8 cellular contexts compared by ENCODE assay signal in genomic region chr10:69630651-69631400, GRCh38. TPM values are rescaled to one million over a fixed set of nuclear protein-coding genes. Genes with fewer than 3 reads are reported as not detected.
A peak's percentile ranks its signal among the peaks of the same experiment; 100 is the strongest.
DNase-seq lines count a peak whose midpoint lies in the region; ATAC-seq and TF ChIP-seq lines count a peak whose summit lies in the region.

No MANE protein-coding gene starts in this region.

- intact Hi-C loops in left ventricle myocardium inferior (cut with micrococcal nuclease), result loop anchor here (10.0 kb wide), 1 partner anchor 206 kb away; no protein-coding TSS in a partner anchor
- intact Hi-C loops in left ventricle myocardium superior (cut with micrococcal nuclease), result no loop called here
- intact Hi-C loops in dorsolateral prefrontal cortex (cut with DNase I), result loop anchor here in 1 of 2 donors (5.0 kb wide), 1 partner anchor 224 kb away; no protein-coding TSS in a partner anchor
- intact Hi-C loops in aorta (cut with DNase I), result loop anchor here in 1 of 2 donors (10.0 kb wide), 1 partner anchor 216 kb away; the partner anchor contains the start of gene TACR2

- H3K27me3 ChIP-seq in left ventricle myocardium inferior (ENCODE audit: low read depth), result peaks cover 35% of the 10 kb centered on the region
- H3K27me3 ChIP-seq in dorsolateral prefrontal cortex, result no peaks in the 10 kb centered on the region
- no peaks in the 10 kb centered on the region for H3K27me3 ChIP-seq in muscle layer of colon (ENCODE audit: control insufficient read depth in 1 of 2, insufficient read depth in 2 of 2, low read length in 2 of 2)
- H3K27me3 ChIP-seq in aorta (ENCODE audit: control insufficient read depth in 1 of 2, insufficient read depth in 2 of 2, low read length in 1 of 2), result no peaks in the 10 kb centered on the region

- ATAC-seq in left ventricle myocardium superior (no peak), aorta (ENCODE audit: low FRiP score) (no peak), GM21367 (IDR thresholded peaks at IDR 0.05; ENCODE audit: unreplicated experiment) (no peak), HG03439 (IDR thresholded peaks at IDR 0.05; ENCODE audit: unreplicated experiment) (no peak), GM21360 (IDR thresholded peaks at IDR 0.05; ENCODE audit: unreplicated experiment) (no peak)

- DNase-seq in left ventricle myocardium inferior, result no peak
- DNase-seq in left ventricle myocardium superior, result no peak
- DNase-seq in dorsolateral prefrontal cortex, result peak in 1 of 10 donors; percentile 32
- DNase-seq in aorta, result no peak

- peak overlapping the region; percentile 71 for H3K4me3 ChIP-seq in left ventricle myocardium inferior
- H3K4me3 ChIP-seq in dorsolateral prefrontal cortex, result peak overlapping the region; percentile 33 to 86 (median 69)
- peak overlapping the region; percentile 11 to 62 for H3K4me3 ChIP-seq in muscle layer of colon (ENCODE audit: low read depth in 1 of 2, low read length in 2 of 2)
- H3K4me3 ChIP-seq in aorta (ENCODE audit: low read length in 2 of 2), result peak overlapping the region; percentile 31 to 63

- 78 to 80% methylated on average over 24 of the region's 24 CpGs for WGBS in aorta, 2 donors

- no peaks in the 10 kb centered on the region for H3K36me3 ChIP-seq in left ventricle myocardium inferior
- H3K36me3 ChIP-seq in muscle layer of colon (ENCODE audit: insufficient read depth, low read length), result no peaks in the 10 kb centered on the region
- H3K36me3 ChIP-seq in aorta (ENCODE audit: control insufficient read depth in 1 of 2, insufficient read depth in 2 of 2, low read length in 1 of 2), result no peaks in the 10 kb centered on the region

- TF ChIP-seq CTCF in left ventricle myocardium inferior (IDR thresholded peaks at IDR 0.05; ENCODE audit: borderline replicate concordance) (no peak), dorsolateral prefrontal cortex (IDR thresholded peaks at IDR 0.05 in 54 of 56, conservative IDR thresholded peaks at IDR 0.05 in 2 of 56; ENCODE audit: low read depth in 1 of 56, partially characterized antibody in 56 of 56) (no peak)

- H3K4me1 ChIP-seq in left ventricle myocardium inferior (peaks cover 16% of the 10 kb centered on the region), muscle layer of colon (ENCODE audit: insufficient read depth, low read length) (peaks cover 7% of the 10 kb centered on the region), aorta (ENCODE audit: control insufficient read depth in 1 of 2, insufficient read depth in 2 of 2, low read length in 2 of 2) (no peaks in the 10 kb centered on the region)

- H3K9ac ChIP-seq in muscle layer of colon (ENCODE audit: low read length), result no peak overlapping the region

- H3K9me3 ChIP-seq in left ventricle myocardium inferior (replicated peaks) (no peaks in the 10 kb centered on the region), muscle layer of colon (ENCODE audit: low read length) (no peaks in the 10 kb centered on the region), aorta (ENCODE audit: control insufficient read depth, low read length) (no peaks in the 10 kb centered on the region)

- no peak overlapping the region for H3K27ac ChIP-seq in left ventricle myocardium inferior (replicated peaks)
- H3K27ac ChIP-seq in dorsolateral prefrontal cortex, result peak overlapping the region in 43 of 59 donors; percentile 5 to 85 (median 66)
- no peak overlapping the region for H3K27ac ChIP-seq in muscle layer of colon (ENCODE audit: low read depth, low read length)
- no peak overlapping the region for H3K27ac ChIP-seq in aorta (ENCODE audit: low read depth in 1 of 2, low read length in 2 of 2)

RNA-seq across cellular contexts. Expression of gene FAM241B, which starts 0.8 kb away (rescaled TPM):
- total RNA-seq in left ventricle myocardium inferior (5.3 TPM), left ventricle myocardium superior (2.8 TPM), dorsolateral prefrontal cortex (10 to 100 TPM; 13.4 to 54.2 (median 37.1) TPM), aorta (10 to 100 TPM in 1 of 2 donors, 1 to 10 TPM in 1; 6.6 to 10.6 TPM)
- 1 to 10 TPM; 4.7 to 9.9 TPM for polyA plus RNA-seq in aorta

RNA-seq across cellular contexts. Expression of gene NEUROG3, which starts 57.6 kb away (rescaled TPM):
- not detected for total RNA-seq in left ventricle myocardium inferior
- total RNA-seq in left ventricle myocardium superior, result not detected
- under 1 TPM in 3 of 120 experiments, not detected in 117; 0.33 to 0.44 (median 0.43) TPM for total RNA-seq in dorsolateral prefrontal cortex
- not detected for total RNA-seq in aorta
- 1 to 10 TPM in 1 of 2 donors, not detected in 1; 1.1 TPM for polyA plus RNA-seq in aorta

Comparison
In these comparisons a context has a peak if more than half of its experiments do, and no peak if none do; other contexts are left out.
1. H3K27ac ChIP-seq: peak in dorsolateral prefrontal cortex (43 of 59); none in left ventricle myocardium inferior (single experiment), muscle layer of colon (single experiment) and aorta (0 of 2).
2. Peak in every context shown above with its lines, with median percentiles within 50 percentile points of each other: H3K4me3 ChIP-seq.